In the genomic region with DNA sequence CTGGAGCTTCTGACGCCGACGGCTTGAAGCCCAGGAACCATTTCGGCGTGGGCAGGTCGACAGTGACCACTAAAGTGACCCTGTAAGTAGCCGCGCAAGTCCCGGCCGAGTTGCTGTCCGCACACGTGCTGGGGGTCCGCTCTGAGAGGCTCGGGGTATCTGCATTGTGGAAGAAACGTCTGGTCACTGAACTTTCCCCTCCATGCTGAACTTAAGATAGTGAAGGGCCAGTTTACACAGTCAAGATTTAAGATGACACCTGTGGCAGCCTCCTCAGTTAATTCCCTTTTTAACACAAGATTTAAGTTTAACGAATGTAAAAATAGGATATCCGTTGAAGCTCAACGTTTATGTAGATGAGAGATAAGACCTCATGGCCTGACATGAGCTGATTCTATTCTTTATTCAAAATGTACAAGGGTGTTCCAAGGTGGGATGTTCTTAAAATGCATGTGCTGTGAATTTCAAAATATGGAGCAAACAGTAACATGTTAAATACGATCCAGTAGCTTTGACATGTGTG, we compare ENCODE assay signal across 8 cellular contexts.
DNase-seq lines count a peak whose midpoint lies in the region; ATAC-seq and TF ChIP-seq lines count a peak whose summit lies in the region.

No MANE protein-coding gene starts in this region.

- peaks cover 7% of the 10 kb centered on the region for H3K36me3 Mint-ChIP-seq in stimulated activated naive CD8-positive, alpha-beta T cell treated with anti-CD3 and anti-CD28 coated beads, Interleukin-15, Interleukin-2, amounts not matched to agents 100 ng/mL and 50 ng/mL, for 24 hours (ENCODE audit: low read depth)

- peak overlapping the region; percentile 93 for H3K4me3 Mint-ChIP-seq in stimulated activated naive CD8-positive, alpha-beta T cell treated with anti-CD3 and anti-CD28 coated beads, Interleukin-15, Interleukin-2, amounts not matched to agents 100 ng/mL and 50 ng/mL, for 24 hours

- no peaks in the 10 kb centered on the region for H3K9me3 Mint-ChIP-seq in stimulated activated naive CD8-positive, alpha-beta T cell treated with anti-CD3 and anti-CD28 coated beads, Interleukin-15, Interleukin-2, amounts not matched to agents 100 ng/mL and 50 ng/mL, for 24 hours

- H3K27ac ChIP-seq in lower lobe of right lung: peak overlapping the region; percentile 96
- H3K27ac ChIP-seq in aorta (ENCODE audit: low read depth in 1 of 2, low read length in 2 of 2): no peak overlapping the region

- DNase-seq in stimulated activated naive CD8-positive, alpha-beta T cell treated with anti-CD3 and anti-CD28 coated beads, Interleukin-15, Interleukin-2, amounts not matched to agents 100 U/mL and 50 U/mL, for 24 hours: no peak
- no peak for DNase-seq in adipocyte (ENCODE audit: low read depth)
- no peak for DNase-seq in lower lobe of right lung
- DNase-seq in aorta: no peak
- DNase-seq in stimulated activated CD4-positive, alpha-beta T cell treated with anti-CD3 and anti-CD28 coated beads, Interleukin-12 subunit alpha, Interleukin-12 subunit beta, amount 100 ng/mL, for 4 hours: no peak

- peak overlapping the region; percentile 91 for H3K27ac Mint-ChIP-seq in stimulated activated naive CD8-positive, alpha-beta T cell treated with anti-CD3 and anti-CD28 coated beads, Interleukin-15, Interleukin-2, amounts not matched to agents 100 ng/mL and 50 ng/mL, for 24 hours

- H3K4me1 ChIP-seq in adipocyte (ENCODE audit: control insufficient read depth, insufficient read depth, low read length) (peaks cover 47% of the 10 kb centered on the region), lower lobe of right lung (peaks cover 64% of the 10 kb centered on the region), aorta (ENCODE audit: control insufficient read depth in 1 of 2, insufficient read depth in 2 of 2, low read length in 2 of 2) (peaks cover 0 to 1% of the 10 kb centered on the region in 2 donors)

- H3K4me1 Mint-ChIP-seq in stimulated activated naive CD8-positive, alpha-beta T cell treated with anti-CD3 and anti-CD28 coated beads, Interleukin-15, Interleukin-2, amounts not matched to agents 100 ng/mL and 50 ng/mL, for 24 hours (ENCODE audit: low read depth): peaks cover 72% of the 10 kb centered on the region

- no peaks in the 10 kb centered on the region for H3K36me3 ChIP-seq in adipocyte (ENCODE audit: control insufficient read depth, insufficient read depth, low read length, severe bottlenecking)
- H3K36me3 ChIP-seq in lower lobe of right lung: no peaks in the 10 kb centered on the region
- no peaks in the 10 kb centered on the region for H3K36me3 ChIP-seq in aorta (ENCODE audit: control insufficient read depth in 1 of 2, insufficient read depth in 2 of 2, low read length in 1 of 2)

- TF ChIP-seq CTCF in lower lobe of right lung (IDR thresholded peaks at IDR 0.05): no peak

- peak overlapping the region; percentile 85 for H3K9ac ChIP-seq in adipocyte (ENCODE audit: low read length)

- WGBS in aorta, 2 donors: 15 to 18% methylated on average over 19 of the region's 19 CpGs

- peak overlapping the region; percentile 88 for H3K4me3 ChIP-seq in adipocyte (ENCODE audit: low read length)
- peak overlapping the region; percentile 84 for H3K4me3 ChIP-seq in lower lobe of right lung
- peak overlapping the region; percentile 42 to 60 for H3K4me3 ChIP-seq in aorta (ENCODE audit: low read length in 2 of 2)

- no peak for ATAC-seq in stimulated activated naive CD8-positive, alpha-beta T cell treated with anti-CD3 and anti-CD28 coated beads, Interleukin-15, Interleukin-2, amounts not matched to agents 100 U/mL and 50 U/mL, for 24 hours
- ATAC-seq in lower lobe of right lung (no peak), aorta (ENCODE audit: low FRiP score) (no peak), GM18861 (IDR thresholded peaks at IDR 0.05; ENCODE audit: unreplicated experiment) (no peak), GM21360 (IDR thresholded peaks at IDR 0.05; ENCODE audit: unreplicated experiment) (no peak)

- no peaks in the 10 kb centered on the region for H3K27me3 Mint-ChIP-seq in stimulated activated naive CD8-positive, alpha-beta T cell treated with anti-CD3 and anti-CD28 coated beads, Interleukin-15, Interleukin-2, amounts not matched to agents 100 ng/mL and 50 ng/mL, for 24 hours

- no peaks in the 10 kb centered on the region for H3K9me3 ChIP-seq in adipocyte (ENCODE audit: control insufficient read depth, low read length)
- H3K9me3 ChIP-seq in lower lobe of right lung: no peaks in the 10 kb centered on the region
- no peaks in the 10 kb centered on the region for H3K9me3 ChIP-seq in aorta (ENCODE audit: control insufficient read depth, low read length)

- H3K27me3 ChIP-seq in adipocyte (replicated peaks; ENCODE audit: control insufficient read depth, insufficient read depth, low read length) (no peaks in the 10 kb centered on the region), lower lobe of right lung (ENCODE audit: low read depth) (no peaks in the 10 kb centered on the region), aorta (ENCODE audit: control insufficient read depth in 1 of 2, insufficient read depth in 2 of 2, low read length in 1 of 2) (no peaks in the 10 kb centered on the region)

- intact Hi-C loops in lower lobe of right lung (cut with DNase I) (no loop called here), aorta (cut with DNase I) (loop anchor here in 1 of 2 donors (2.0 kb wide), 1 partner anchor 34 kb away; no protein-coding TSS in a partner anchor)
